8 cellular contexts compared by ENCODE assay signal in genomic region chr4:121462660-121463261, GRCh38.
A peak's percentile ranks its signal among the peaks of the same experiment; 100 is the strongest.
DNase-seq lines count a peak whose midpoint lies in the region; ATAC-seq, FAIRE-seq and TF ChIP-seq lines count a peak whose summit lies in the region.

No MANE protein-coding gene starts in this region.

- TF ChIP-seq CTCF in GM23338 (conservative IDR thresholded peaks at IDR 0.05; ENCODE audit: low read depth in 2 of 2) (peak; percentile 80 to 83), endothelial cell of umbilical vein (IDR thresholded peaks at IDR 0.05; ENCODE audit: extremely low read depth in 1 of 2, insufficient read depth in 1 of 2, low read depth in 1 of 2, low read length in 2 of 2) (peak; percentile 63 to 67), mucosa of descending colon (IDR thresholded peaks at IDR 0.05) (peak; percentile 22)

- no peak for TF ChIP-seq POLR2A in endothelial cell of umbilical vein (IDR thresholded peaks at IDR 0.05; ENCODE audit: low read depth, low read length)

- H3K4me3 ChIP-seq in GM23338 (no peak overlapping the region), endothelial cell of umbilical vein (replicated peaks in 1 of 3; ENCODE audit: insufficient read depth in 1 of 3, low read depth in 1 of 3, low read length in 3 of 3) (no peak overlapping the region), mucosa of descending colon (no peak overlapping the region)

- no peak overlapping the region for H3K27ac Mint-ChIP-seq in GM23338
- no peak overlapping the region for H3K27ac Mint-ChIP-seq in stimulated activated memory B cell treated with anti-CD40 and anti-IgM and Interleukin-4, amounts not matched to agents 10 μg/mL and 1 μg/mL and 100 μg/mL, for 72 hours

- H3K27ac ChIP-seq in GM23338 (ENCODE audit: low read depth), result no peak overlapping the region
- no peak overlapping the region for H3K27ac ChIP-seq in endothelial cell of umbilical vein (ENCODE audit: insufficient read depth, low read depth, low read length)

- H3K36me3 Mint-ChIP-seq in GM23338 (ENCODE audit: low read depth), result peaks cover 3% of the 10 kb centered on the region
- no peaks in the 10 kb centered on the region for H3K36me3 Mint-ChIP-seq in stimulated activated memory B cell treated with anti-CD40 and anti-IgM and Interleukin-4, amounts not matched to agents 10 μg/mL and 1 μg/mL and 100 μg/mL, for 72 hours

- dilution Hi-C loops in endothelial cell of umbilical vein (cut with MboI; ENCODE audit: extremely low pct_ligation_motif_present, low sequenced_read_pairs), result no loop called here

- H3K27me3 ChIP-seq in GM23338 (ENCODE audit: insufficient read depth) (no peaks in the 10 kb centered on the region), endothelial cell of umbilical vein (ENCODE audit: control insufficient read depth in 2 of 2, insufficient read depth in 2 of 2, low read length in 2 of 2) (peaks cover 0 to 9% of the 10 kb centered on the region in 2 experiments)

- no peaks in the 10 kb centered on the region for H3K9me1 ChIP-seq in endothelial cell of umbilical vein (replicated peaks; ENCODE audit: control insufficient read depth, extremely low read depth, insufficient read depth, low read length)

- peak; percentile 80 for FAIRE-seq in endothelial cell of umbilical vein (lab: Jason Lieb, UNC)

- H3K9me3 ChIP-seq in endothelial cell of umbilical vein (replicated peaks; ENCODE audit: control insufficient read depth, insufficient read depth, low read length) (no peaks in the 10 kb centered on the region), mucosa of descending colon (no peaks in the 10 kb centered on the region)

- no peaks in the 10 kb centered on the region for H3K9me2 ChIP-seq in GM23338 (ENCODE audit: insufficient read depth)

- POLR2A ChIA-PET in endothelial cell of umbilical vein (lab: Charles Lee), result interaction anchor here (0.5 kb wide), 1 partner anchor 21 kb away, joined by 3 read pairs; no protein-coding TSS in a partner anchor

- H3K27me3 Mint-ChIP-seq in GM23338 (ENCODE audit: insufficient read depth, low read depth, poor library complexity), result no peaks in the 10 kb centered on the region
- H3K27me3 Mint-ChIP-seq in stimulated activated memory B cell treated with anti-CD40 and anti-IgM and Interleukin-4, amounts not matched to agents 10 μg/mL and 1 μg/mL and 100 μg/mL, for 72 hours, result peaks cover 14% of the 10 kb centered on the region

- H3K9me3 Mint-ChIP-seq in GM23338, result peaks cover 12% of the 10 kb centered on the region
- H3K9me3 Mint-ChIP-seq in stimulated activated memory B cell treated with anti-CD40 and anti-IgM and Interleukin-4, amounts not matched to agents 10 μg/mL and 1 μg/mL and 100 μg/mL, for 72 hours, result peaks cover 5% of the 10 kb centered on the region

- intact Hi-C loops in endothelial cell of umbilical vein (cut with micrococcal nuclease) (loop anchor here (1.0 kb wide), 2 partner anchors 194 to 274 kb away; no protein-coding TSS in a partner anchor), mucosa of descending colon (cut with DNase I, micrococcal nuclease) (no loop called here)

- no peaks in the 10 kb centered on the region for H3K36me3 ChIP-seq in GM23338 (ENCODE audit: insufficient read depth)
- H3K36me3 ChIP-seq in endothelial cell of umbilical vein (ENCODE audit: control insufficient read depth in 2 of 2, extremely low read depth in 1 of 2, insufficient read depth in 2 of 2, low read length in 2 of 2), result no peaks in the 10 kb centered on the region
- H3K36me3 ChIP-seq in mucosa of descending colon (ENCODE audit: low read depth), result no peaks in the 10 kb centered on the region

- H2AFZ ChIP-seq in GM23338 (peak overlapping the region; percentile 23; the same call in 1 of the 2 replicates), endothelial cell of umbilical vein (ENCODE audit: low read depth, low read length) (no peak overlapping the region)

- ATAC-seq in GM23338, result peak; percentile 93
- ATAC-seq in mucosa of descending colon, result peak; percentile 73
- ATAC-seq in stimulated activated memory B cell treated with anti-CD40 and anti-IgM and Interleukin-4, amounts not matched to agents 10 μg/mL and 1 μg/mL and 100 μg/mL, for 72 hours, result no peak

- no peak overlapping the region for H3K4me3 Mint-ChIP-seq in GM23338
- no peak overlapping the region for H3K4me3 Mint-ChIP-seq in stimulated activated memory B cell treated with anti-CD40 and anti-IgM and Interleukin-4, amounts not matched to agents 10 μg/mL and 1 μg/mL and 100 μg/mL, for 72 hours

- H3K4me1 ChIP-seq in GM23338 (ENCODE audit: insufficient read depth) (no peaks in the 10 kb centered on the region), endothelial cell of umbilical vein (ENCODE audit: control insufficient read depth, extremely low read depth, insufficient read depth, low read length) (no peaks in the 10 kb centered on the region), mucosa of descending colon (ENCODE audit: low read depth) (no peaks in the 10 kb centered on the region)

- H3K4me1 Mint-ChIP-seq in GM23338, result peaks cover 2% of the 10 kb centered on the region; the same call in 1 of the 3 replicates
- H3K4me1 Mint-ChIP-seq in stimulated activated memory B cell treated with anti-CD40 and anti-IgM and Interleukin-4, amounts not matched to agents 10 μg/mL and 1 μg/mL and 100 μg/mL, for 72 hours, result no peaks in the 10 kb centered on the region

- H3K4me2 ChIP-seq in GM23338, result no peak overlapping the region
- H3K4me2 ChIP-seq in endothelial cell of umbilical vein (ENCODE audit: insufficient read depth, low read length), result no peak overlapping the region

- no TSS peak for BruUV-seq in endothelial cell of umbilical vein (replicated peaks; lab: Mats Ljungman, UMichigan)

- H4K20me1 ChIP-seq in GM23338 (replicated peaks; ENCODE audit: insufficient read depth), result no peaks in the 10 kb centered on the region
- no peaks in the 10 kb centered on the region for H4K20me1 ChIP-seq in endothelial cell of umbilical vein (replicated peaks; ENCODE audit: control insufficient read depth, extremely low read depth, insufficient read depth, low read length)

- CTCF ChIA-PET in endothelial cell of umbilical vein (lab: Charles Lee), result interaction anchor here (0.6 to 4.1 kb wide), 53 partner anchors 8 to 1114 kb away, joined by 3 to 72 read pairs (median 4); partner anchors contain the start of gene SMIM43

- no peak overlapping the region for H3K9ac ChIP-seq in endothelial cell of umbilical vein (replicated peaks; ENCODE audit: extremely low read depth, insufficient read depth, low read length)

- no peaks in the 10 kb centered on the region for H3K79me2 ChIP-seq in GM23338 (replicated peaks; ENCODE audit: insufficient read depth)
- no peaks in the 10 kb centered on the region for H3K79me2 ChIP-seq in endothelial cell of umbilical vein (ENCODE audit: control insufficient read depth, insufficient read depth, low read length)

- no peaks in the 10 kb centered on the region for H3F3A ChIP-seq in GM23338 (replicated peaks; ENCODE audit: low read depth)

- peak; percentile 71 for DNase-seq in A172 (ENCODE audit: low spot score)
- peak; percentile 63 for DNase-seq in GM03348 (ENCODE audit: low spot score)
- peak; percentile 91 for DNase-seq in GM23338 (ENCODE audit: low spot score)
- peak; percentile 9 for DNase-seq in KG1 (lab: John Stamatoyannopoulos, UW)
- peak; percentile 67 for DNase-seq in SW480 (ENCODE audit: low spot score)
- peak; percentile 78 for DNase-seq in endothelial cell of umbilical vein (ENCODE audit: low read depth, low spot score)
- DNase-seq in mucosa of descending colon, result peak in 1 of 3 donors; percentile 75

TF ChIP-seq in endothelial cell of umbilical vein, 7 proteins besides CTCF, POLR2A, EP300 and RAD21:
- TF ChIP-seq FOS (IDR thresholded peaks at IDR 0.05; ENCODE audit: borderline replicate concordance, insufficient read depth, low read length), result no peak
- TF ChIP-seq JUN (IDR thresholded peaks at IDR 0.05; ENCODE audit: borderline replicate concordance, insufficient read depth, insufficient read length, low read depth), result no peak
- no peak for TF ChIP-seq POLR2AphosphoS5 (IDR thresholded peaks at IDR 0.05; ENCODE audit: insufficient read depth, low read depth, low read length)
- TF ChIP-seq MYC (IDR thresholded peaks at IDR 0.05; ENCODE audit: low read depth, low read length), result no peak
- TF ChIP-seq GATA2 (IDR thresholded peaks at IDR 0.05; ENCODE audit: insufficient read depth, insufficient read length, low read depth, low read length), result no peak
- no peak for TF ChIP-seq EZH2 (IDR thresholded peaks at IDR 0.05; ENCODE audit: borderline replicate concordance, low read depth, low read length, severe bottlenecking)
- TF ChIP-seq MAX (IDR thresholded peaks at IDR 0.05; ENCODE audit: insufficient read depth, insufficient read length), result no peak
TF ChIP-seq in endothelial cell of umbilical vein: peak in this region for 0.

Comparison
In these comparisons a context has a peak if more than half of its experiments do, and no peak if none do; other contexts are left out.
1. CTCF ChIP-seq: peak in every context shown above with its lines; median percentile 82 in GM23338; 65 in endothelial cell of umbilical vein; 22 in mucosa of descending colon.